5 cellular contexts compared by ENCODE assay signal in the genomic region with DNA sequence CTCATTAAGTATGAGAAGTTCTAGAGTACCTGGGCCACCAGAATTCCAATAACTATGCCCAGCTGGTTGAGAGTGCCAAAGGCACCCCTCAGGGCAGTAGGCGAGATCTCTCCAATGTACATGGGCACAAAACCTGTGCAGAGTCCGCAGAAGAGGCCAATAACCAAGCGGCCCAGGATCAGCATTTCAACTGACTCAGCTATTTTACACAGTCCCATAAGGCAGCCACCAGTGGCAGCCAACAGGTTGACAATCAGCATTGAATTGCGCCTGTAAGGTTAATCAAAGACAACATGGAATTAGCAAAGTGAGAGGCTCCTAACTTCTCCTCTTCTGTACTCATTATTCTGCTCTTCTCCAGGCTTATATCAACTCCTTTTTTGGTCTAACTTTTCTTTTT. TPM values are rescaled to one million over a fixed set of nuclear protein-coding genes. Genes with fewer than 3 reads are reported as not detected.
"Had no signal": no experiment of that assay in that cellular context is flagged by ENCODE, and none has a peak within 500 bp of the region (broad histone marks: within the 10 kb centered on the region; RNA-seq: fewer than 3 reads in every experiment).

No MANE protein-coding gene starts in this region.

RNA-seq across cellular contexts. Expression of a gene that starts 40.5 kb away (rescaled TPM):
- total RNA-seq: GM23248, H4, HFFc6, HT1080 had no signal
- polyA plus RNA-seq: IgD-negative memory B cell had no signal

RNA-seq across cellular contexts. Expression of a gene that starts 43.0 kb away (rescaled TPM):
- total RNA-seq: GM23248, HT1080 had no signal
- polyA plus RNA-seq: GM23248, IgD-negative memory B cell had no signal
